Comparison of ENCODE assay signal across 34 cellular contexts in genomic region chr9:79089054-79089560, GRCh38.
"Had no signal": no experiment of that assay in that cellular context is flagged by ENCODE, and none has a peak within 500 bp of the region (broad histone marks: within the 10 kb centered on the region; RNA-seq: fewer than 3 reads in every experiment).

No MANE protein-coding gene starts in this region.

- H3K4me3 ChIP-seq: coronary artery, dorsolateral prefrontal cortex, gastrocnemius medialis, heart left ventricle had no signal

- H3K27me3 Mint-ChIP-seq: activated CD4-positive, alpha-beta T cell treated with anti-CD3 and anti-CD28 coated beads, Interleukin-2, amount 10 ng/mL, durations not matched to agents 7 days and 5 days; activated CD8-positive, alpha-beta T cell treated with anti-CD3 and anti-CD28 coated beads for 36 hours; activated naive CD8-positive, alpha-beta T cell; activated T-helper 17 cell treated with anti-CD3 and anti-CD28 coated beads, Interleukin-2, amount 50 U/mL, for 72 hours; central memory CD8-positive, alpha-beta T cell; dendritic cell treated with granulocyte-macrophage colony-stimulating factor and Interleukin-4, amounts not matched to agents 40 ng/mL and 50 ng/mL, for 4 days; T-helper 17 cell had no signal

- H3K4me3 Mint-ChIP-seq: activated CD4-positive, alpha-beta T cell treated with anti-CD3 and anti-CD28 coated beads, Interleukin-2, amount 10 ng/mL, durations not matched to agents 7 days and 5 days; activated CD8-positive, alpha-beta T cell treated with anti-CD3 and anti-CD28 coated beads for 36 hours; activated naive CD8-positive, alpha-beta T cell; activated T-cell treated with anti-CD3 and anti-CD28 coated beads, Interleukin-2, amount 50 U/mL, for 4 hours; activated T-helper 17 cell treated with anti-CD3 and anti-CD28 coated beads, Interleukin-2, amount 50 U/mL, for 72 hours; central memory CD8-positive, alpha-beta T cell; dendritic cell treated with granulocyte-macrophage colony-stimulating factor and Interleukin-4, amounts not matched to agents 40 ng/mL and 50 ng/mL, for 4 days; endodermal cell; T-helper 17 cell; T-helper 2 cell treated with Interferon-gamma antibody and Interleukin-4, amounts not matched to agents 5 μg/mL and 100 μg/mL, for 36 hours; WTC11 had no signal

- H3K27me3 ChIP-seq: brain microvascular endothelial cell, dorsolateral prefrontal cortex, gastrocnemius medialis, heart left ventricle had no signal

- H3K4me1 Mint-ChIP-seq: activated CD4-positive, alpha-beta T cell treated with anti-CD3 and anti-CD28 coated beads, Interleukin-2, amount 10 ng/mL, durations not matched to agents 7 days and 5 days; activated T-helper 17 cell treated with anti-CD3 and anti-CD28 coated beads, Interleukin-2, amount 50 U/mL, for 72 hours; central memory CD8-positive, alpha-beta T cell; endodermal cell; T-helper 17 cell; WTC11 had no signal

- ATAC-seq: activated CD8-positive, alpha-beta T cell treated with anti-CD3 and anti-CD28 coated beads for 36 hours; esophagus mucosa; gastrocnemius medialis; heart left ventricle; T-helper 17 cell; WTC11 had no signal

- H3K27ac Mint-ChIP-seq: activated CD4-positive, alpha-beta T cell treated with anti-CD3 and anti-CD28 coated beads, Interleukin-2, amount 10 ng/mL, durations not matched to agents 7 days and 5 days; activated CD8-positive, alpha-beta T cell treated with anti-CD3 and anti-CD28 coated beads for 36 hours; activated naive CD8-positive, alpha-beta T cell; activated T-helper 17 cell treated with anti-CD3 and anti-CD28 coated beads, Interleukin-2, amount 50 U/mL, for 72 hours; dendritic cell treated with granulocyte-macrophage colony-stimulating factor and Interleukin-4, amounts not matched to agents 40 ng/mL and 50 ng/mL, for 4 days; endodermal cell; T-helper 17 cell; T-helper 2 cell treated with Interferon-gamma antibody and Interleukin-4, amounts not matched to agents 5 μg/mL and 100 μg/mL, for 36 hours; WTC11 had no signal

- DNase-seq: activated CD4-positive, alpha-beta T cell treated with anti-CD3 and anti-CD28 coated beads for 1 hour; activated CD4-positive, alpha-beta T cell treated with anti-CD3 and anti-CD28 coated beads for 4 hours; activated CD4-positive, alpha-beta T cell treated with anti-CD3 and anti-CD28 coated beads, Interleukin-2, amount 10 ng/mL, durations not matched to agents 7 days and 5 days; activated CD4-positive, alpha-beta T cell treated with anti-CD3 and anti-CD28 coated beads, Interleukin-2, amount 50 U/mL, for 4 hours; activated CD8-positive, alpha-beta memory T cell treated with anti-CD3 and anti-CD28 coated beads for 24 hours; activated CD8-positive, alpha-beta T cell treated with anti-CD3 and anti-CD28 coated beads for 36 hours; activated effector memory CD4-positive, alpha-beta T cell treated with Interleukin-2 at 50 U/mL for 16 hours; activated gamma-delta T cell treated with Interleukin-2 at 50 U/mL for 16 hours; activated naive CD4-positive, alpha-beta T cell treated with anti-CD3 and anti-CD28 coated beads, Interleukin-2, amount 50 U/mL, for 16 hours; activated naive CD4-positive, alpha-beta T cell treated with Interleukin-2 at 50 U/mL for 16 hours; activated T-cell treated with anti-CD3 and anti-CD28 coated beads, Interleukin-2, amount 50 U/mL, for 4 hours; amniotic stem cell; anterior cingulate cortex; brain microvascular endothelial cell; dorsolateral prefrontal cortex; effector memory CD4-positive, alpha-beta T cell; endodermal cell; gastrocnemius medialis; glutamatergic neuron; heart left ventricle; T-helper 1 cell; T-helper 17 cell; T1000 had no signal

- H3K36me3 Mint-ChIP-seq: activated naive CD8-positive, alpha-beta T cell had no signal

- H3K36me3 ChIP-seq: brain microvascular endothelial cell, gastrocnemius medialis, heart left ventricle had no signal

- H3K9me3 ChIP-seq: gastrocnemius medialis had no signal

- FAIRE-seq: astrocyte, bronchial epithelial cell had no signal

- H3K4me1 ChIP-seq: gastrocnemius medialis, heart left ventricle had no signal

- H3K27ac ChIP-seq: brain microvascular endothelial cell, coronary artery, dorsolateral prefrontal cortex, gastrocnemius medialis, heart left ventricle, VCaP had no signal
